11 cellular contexts compared by ENCODE assay signal in the genomic region with DNA sequence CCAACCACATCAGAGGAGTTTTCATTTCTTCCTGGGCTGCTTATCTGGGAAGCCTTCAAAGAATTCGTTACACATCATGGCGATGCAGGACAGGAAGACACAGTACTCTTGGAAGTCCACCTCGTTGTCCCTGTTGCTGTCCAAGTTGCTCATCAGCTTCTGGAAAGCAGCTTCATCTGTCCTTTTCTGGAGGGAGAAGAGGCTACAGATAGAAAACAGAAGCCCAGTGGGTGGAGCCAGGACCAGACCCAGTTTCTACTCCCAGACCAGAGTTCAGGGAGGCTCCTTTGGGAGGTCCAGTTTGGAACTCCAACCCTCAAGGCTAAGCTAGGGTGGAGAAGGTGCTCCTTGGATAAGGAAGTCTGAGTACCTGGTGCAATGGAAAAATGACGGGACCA. TPM values are rescaled to one million over a fixed set of nuclear protein-coding genes. Genes with fewer than 3 reads are reported as not detected.
DNase-seq lines count a peak whose midpoint lies in the region; ATAC-seq and TF ChIP-seq lines count a peak whose summit lies in the region.
"Had no signal": no experiment of that assay in that cellular context is flagged by ENCODE, and none has a peak within 500 bp of the region (broad histone marks: within the 10 kb centered on the region; RNA-seq: fewer than 3 reads in every experiment).

No MANE protein-coding gene starts in this region.

- TF ChIP-seq CTCF in CD8-positive, alpha-beta T cell (IDR thresholded peaks at IDR 0.05) = no peak
- no peak for TF ChIP-seq CTCF in hepatocyte (IDR thresholded peaks at IDR 0.05; ENCODE audit: poor library complexity)
- no peak for TF ChIP-seq CTCF in spleen (IDR thresholded peaks at IDR 0.05 in 8 of 11, conservative IDR thresholded peaks at IDR 0.05 in 3 of 11)

- no peaks in the 10 kb centered on the region for H4K20me1 ChIP-seq in hepatocyte (ENCODE audit: insufficient read depth, poor library complexity, severe bottlenecking)

- no peaks in the 10 kb centered on the region for H3K9me2 ChIP-seq in hepatocyte (replicated peaks; ENCODE audit: insufficient read depth)

- H3K4me3 Mint-ChIP-seq in CD8-positive, alpha-beta T cell = peak overlapping the region; percentile 87
- peak overlapping the region; percentile 98 for H3K4me3 Mint-ChIP-seq in T-helper 17 cell

- no peak for TF ChIP-seq POLR2A in spleen (IDR thresholded peaks at IDR 0.05)

- CTCF ChIA-PET in CD8-positive, alpha-beta T cell (lab: Charles Lee) = interaction anchor here (0.9 to 14.9 kb wide), 4 partner anchors 8 to 33 kb away, joined by 3 to 201 read pairs (median 32); partner anchors contain the start of gene S100A6

- H3K9me3 Mint-ChIP-seq in CD8-positive, alpha-beta T cell = no peaks in the 10 kb centered on the region

- H3K27ac Mint-ChIP-seq in CD8-positive, alpha-beta T cell = peak overlapping the region; percentile 91
- peak overlapping the region; percentile 96 for H3K27ac Mint-ChIP-seq in T-helper 17 cell

- peaks cover 76% of the 10 kb centered on the region for H3K4me1 Mint-ChIP-seq in CD8-positive, alpha-beta T cell (ENCODE audit: low read depth)
- peaks cover 67% of the 10 kb centered on the region for H3K4me1 Mint-ChIP-seq in T-helper 17 cell

- peak overlapping the region; percentile 56 for H3K4me3 ChIP-seq in CD8-positive, alpha-beta T cell (ENCODE audit: low read depth, low read length)
- no peak overlapping the region for H3K4me3 ChIP-seq in hepatocyte
- H3K4me3 ChIP-seq in spleen = peak overlapping the region in 3 of 8 donors; percentile 57 to 76 (median 60)
- H3K4me3 ChIP-seq: neural progenitor cell had no signal

- H3K9me3 ChIP-seq in CD8-positive, alpha-beta T cell (ENCODE audit: low read length) = no peaks in the 10 kb centered on the region
- H3K9me3 ChIP-seq in T-helper 17 cell (ENCODE audit: control insufficient read depth, low read length, poor library complexity, severe bottlenecking) (no peaks in the 10 kb centered on the region), hepatocyte (ENCODE audit: low read depth) (no peaks in the 10 kb centered on the region), spleen (no peaks in the 10 kb centered on the region)

- no peak for ATAC-seq in CD8-positive, alpha-beta T cell
- no peak for ATAC-seq in T-helper 17 cell
- ATAC-seq in HG02885 (IDR thresholded peaks at IDR 0.05; ENCODE audit: poor library complexity, unreplicated experiment) = no peak

- peaks cover 9% of the 10 kb centered on the region for H3K79me2 ChIP-seq in hepatocyte

- H3K27me3 Mint-ChIP-seq in CD8-positive, alpha-beta T cell (ENCODE audit: low read depth) = no peaks in the 10 kb centered on the region
- H3K27me3 Mint-ChIP-seq in T-helper 17 cell = no peaks in the 10 kb centered on the region

- POLR2A ChIA-PET in CD8-positive, alpha-beta T cell (lab: Charles Lee) = interaction anchor here (0.6 to 7.7 kb wide), 6 partner anchors 10 to 116 kb away, joined by 3 to 131 read pairs (median 5); partner anchors contain the start of genes CHTOP and S100A6

- peak overlapping the region; percentile 72 for H3K4me2 ChIP-seq in hepatocyte

- intact Hi-C loops in CD8-positive, alpha-beta T cell (cut with DNase I, micrococcal nuclease) = no loop called here
- intact Hi-C loops in spleen (cut with DNase I; ENCODE audit: low total_unique reads) = no loop called here

- no peak for DNase-seq in CD8-positive, alpha-beta T cell
- DNase-seq in T-helper 17 cell (no peak), hepatocyte (ENCODE audit: low spot score) (no peak), spleen (peak; percentile 34), DMS 273 treated with DMSO at 0.1 percent for 48 hours (lab: John Stamatoyannopoulos, UW) (no peak), NCI-H748 (lab: John Stamatoyannopoulos, UW; ENCODE audit: unreplicated experiment) (no peak), Ammon's horn (ENCODE audit: low spot score) (no peak)
- DNase-seq: Kasumi-1 had no signal

- H3K27me3 ChIP-seq in CD8-positive, alpha-beta T cell (ENCODE audit: insufficient read depth, low read length) = no peaks in the 10 kb centered on the region
- H3K27me3 ChIP-seq in hepatocyte (no peaks in the 10 kb centered on the region), spleen (replicated peaks in 1 of 7) (no peaks in the 10 kb centered on the region)
- H3K27me3 ChIP-seq: neural progenitor cell had no signal

- H3K4me1 ChIP-seq in CD8-positive, alpha-beta T cell (ENCODE audit: insufficient read depth, low read length) = peaks cover 75% of the 10 kb centered on the region
- peaks cover 53% of the 10 kb centered on the region for H3K4me1 ChIP-seq in hepatocyte (ENCODE audit: insufficient read depth)
- peaks cover 30 to 93% (median 78%) of the 10 kb centered on the region in 6 donors for H3K4me1 ChIP-seq in spleen

- peak overlapping the region; percentile 11 for H3K27ac ChIP-seq in CD8-positive, alpha-beta T cell (ENCODE audit: low read depth, low read length)
- H3K27ac ChIP-seq in hepatocyte (peak overlapping the region; percentile 97), spleen (peak overlapping the region in 6 of 8 donors; percentile 81 to 93 (median 86))
- H3K27ac ChIP-seq: neural progenitor cell had no signal

- peaks cover 26% of the 10 kb centered on the region for H3K36me3 Mint-ChIP-seq in CD8-positive, alpha-beta T cell
- peaks cover 12% of the 10 kb centered on the region for H3K36me3 Mint-ChIP-seq in T-helper 17 cell (ENCODE audit: low read depth)
- H3K36me3 Mint-ChIP-seq: neural progenitor cell had no signal

- 84% methylated on average over 4 of the region's 4 CpGs for WGBS in hepatocyte (ENCODE audit: low lambda C conversion rate, missing lambda C conversion rate)
- 77 to 87% (median 79%) methylated on average over 4 of the region's 4 CpGs for WGBS in spleen, 5 donors

- peaks cover 11% of the 10 kb centered on the region for H3K36me3 ChIP-seq in CD8-positive, alpha-beta T cell (ENCODE audit: insufficient read depth, low read length)
- H3K36me3 ChIP-seq in hepatocyte (replicated peaks; ENCODE audit: insufficient read depth, low read depth) (no peaks in the 10 kb centered on the region), spleen (peaks cover 0 to 26% (median 0%) of the 10 kb centered on the region in 6 donors)
- H3K36me3 ChIP-seq: neural progenitor cell had no signal

- no peak overlapping the region for H2AFZ ChIP-seq in hepatocyte
- H2AFZ ChIP-seq: neural progenitor cell had no signal

RNA-seq across cellular contexts. Expression of gene S100A4, which starts 1.9 kb away (rescaled TPM):
- 100 to 1,000 TPM; 172 to 177 TPM for total RNA-seq in CD8-positive, alpha-beta T cell
- total RNA-seq in T-helper 17 cell (1,000 to 10,000 TPM in 1 of 2 donors, 100 to 1,000 TPM in 1; 935 to 1,018 TPM), hepatocyte (64.1 and 101 TPM in 2 replicates), spleen (100 to 1,000 TPM; 161 to 521 (median 309) TPM)
- polyA plus RNA-seq in hepatocyte (116 and 187 TPM in 2 replicates), spleen (100 to 1,000 TPM; 309 to 755 (median 572) TPM)

RNA-seq across cellular contexts. Expression of gene S100A5, which starts 3.0 kb away (rescaled TPM):
- not detected for total RNA-seq in CD8-positive, alpha-beta T cell
- total RNA-seq in T-helper 17 cell = 1 to 10 TPM in 1 of 2 donors, not detected in 1; 1.1 TPM
- not detected in 2 replicates for total RNA-seq in hepatocyte
- 0.54 and 1.0 TPM in 2 replicates for polyA plus RNA-seq in hepatocyte
- 1 to 10 TPM in 1 of 7 donors, not detected in 6; 2.8 TPM for total RNA-seq in spleen
- polyA plus RNA-seq in spleen = under 1 TPM in 2 of 3 donors, not detected in 1; 0.32 to 0.46 TPM

RNA-seq across cellular contexts. Expression of gene S100A3, which starts 5.3 kb away (rescaled TPM):
- not detected for total RNA-seq in CD8-positive, alpha-beta T cell
- total RNA-seq in T-helper 17 cell (not detected), hepatocyte (2.6 and 2.7 TPM in 2 replicates), spleen (1 to 10 TPM in 2 of 7 donors, under 1 TPM in 1, not detected in 4; 0.44 to 1.3 (median 1.0) TPM)
- polyA plus RNA-seq in hepatocyte (1.9 and 6.1 TPM in 2 replicates), spleen (1 to 10 TPM; 1.1 to 2.6 (median 2.2) TPM)
- total RNA-seq: T-helper 1 cell treated with Interleukin-12 subunit alpha and Interleukin-12 subunit beta and Interleukin-4 antibody, amounts not matched to agents 30 ng/mL and 1 ng/mL, for 36 hours had no signal

RNA-seq across cellular contexts. Expression of gene S100A6, which starts 7.9 kb away (rescaled TPM):
- total RNA-seq in CD8-positive, alpha-beta T cell = 100 to 1,000 TPM; 156 to 166 TPM
- total RNA-seq in T-helper 17 cell = 100 to 1,000 TPM; 303 to 331 TPM
- 140 and 173 TPM in 2 replicates for total RNA-seq in hepatocyte
- 657 and 701 TPM in 2 replicates for polyA plus RNA-seq in hepatocyte
- total RNA-seq in spleen = 100 to 1,000 TPM; 121 to 403 (median 193) TPM
- polyA plus RNA-seq in spleen = 100 to 1,000 TPM; 578 to 779 (median 653) TPM

RNA-seq across cellular contexts. Expression of gene S100A2, which starts 21.9 kb away (rescaled TPM):
- not detected for total RNA-seq in CD8-positive, alpha-beta T cell
- total RNA-seq in T-helper 17 cell (under 1 TPM in 1 of 2 donors, not detected in 1; 0.52 TPM), hepatocyte (1.7 and 4.2 TPM in 2 replicates), spleen (under 1 TPM in 2 of 7 donors, not detected in 5; 0.60 to 0.97 TPM)
- polyA plus RNA-seq in hepatocyte (6.9 and 10.3 TPM in 2 replicates), spleen (1 to 10 TPM in 2 of 3 donors, under 1 TPM in 1; 0.61 to 5.2 (median 2.8) TPM)

Comparison
In these comparisons a context has a peak if more than half of its experiments do, and no peak if none do; other contexts are left out.
1. H3K27ac ChIP-seq: peak in every context shown above with its lines; median percentile 97 in hepatocyte; 86 in spleen; 11 in CD8-positive, alpha-beta T cell.